8 cellular contexts compared by ENCODE assay signal in the genomic region with DNA sequence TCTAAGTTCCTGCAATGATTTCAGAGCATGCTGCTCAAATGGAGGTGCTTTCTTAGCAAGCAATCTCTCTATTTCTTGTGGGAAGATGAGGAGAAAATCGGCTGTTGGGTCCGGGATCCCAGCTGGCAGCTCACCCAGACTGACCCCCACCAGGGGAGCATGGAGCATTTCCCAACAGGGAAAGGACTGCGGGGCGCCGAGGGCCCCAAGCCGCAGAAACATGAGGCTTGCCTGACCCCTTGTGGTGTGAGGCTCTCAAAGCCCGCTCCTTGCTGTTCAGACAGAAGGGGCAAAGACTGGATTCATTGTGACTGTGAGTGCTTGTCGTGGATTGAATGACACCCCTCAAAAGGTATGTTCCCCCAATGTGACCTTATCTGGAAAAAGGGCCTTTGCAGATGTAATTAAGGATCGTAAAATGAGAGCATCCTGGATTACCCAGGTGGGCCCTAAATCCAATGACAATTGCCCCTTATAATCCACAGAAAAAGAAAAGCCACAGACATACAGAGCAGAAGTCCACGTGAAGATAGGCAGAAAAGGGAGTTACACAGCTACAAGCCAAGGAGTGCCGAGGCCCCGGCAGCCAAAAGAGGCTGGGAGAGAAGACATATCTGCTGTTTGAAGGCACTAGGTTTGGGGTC.
DNase-seq lines count a peak whose midpoint lies in the region; ATAC-seq and TF ChIP-seq lines count a peak whose summit lies in the region.

No MANE protein-coding gene starts in this region.

- peak; percentile 92 for TF ChIP-seq RAD21 in Ishikawa (IDR thresholded peaks at IDR 0.05; ENCODE audit: low read depth)

- TF ChIP-seq EP300 in Ishikawa (IDR thresholded peaks at IDR 0.05; ENCODE audit: borderline replicate concordance), result no peak

- peak; percentile 3 for DNase-seq in NK-92 treated with Interleukin-12 subunit alpha and Interleukin-12 subunit beta, amount 100 ng/mL, for 24 hours (lab: John Stamatoyannopoulos, UW)
- DNase-seq in NK-92 (lab: John Stamatoyannopoulos, UW; ENCODE audit: unreplicated experiment) (no peak), SK-N-DZ (ENCODE audit: low spot score) (peak; percentile 52), head of caudate nucleus (peak; percentile 31 to 78 (median 61)), ureter (ENCODE audit: low spot score) (no peak)
- peak; percentile 31 for DNase-seq in stimulated activated CD8-positive, alpha-beta memory T cell treated with anti-CD3 and anti-CD28 coated beads, Interleukin-4, amount 100 ng/mL, for 48 hours

- intact Hi-C loops in head of caudate nucleus (cut with DNase I), result no loop called here

- no peak for ATAC-seq in HG02981 (IDR thresholded peaks at IDR 0.05; ENCODE audit: unreplicated experiment)

TF ChIP-seq in Ishikawa, 13 proteins besides CTCF, POLR2A, EP300 and RAD21:
- TF ChIP-seq TCF12 (IDR thresholded peaks at IDR 0.05; ENCODE audit: low read depth) (no peak), TEAD4 (IDR thresholded peaks at IDR 0.05) (no peak), YY1 (IDR thresholded peaks at IDR 0.05; ENCODE audit: low read depth) (no peak), EGR1 (IDR thresholded peaks at IDR 0.05) (no peak), CEBPB (IDR thresholded peaks at IDR 0.05) (no peak), ZBTB7A (IDR thresholded peaks at IDR 0.05; ENCODE audit: low read depth) (no peak), MAX (IDR thresholded peaks at IDR 0.05) (no peak)
- TF ChIP-seq, protein P1, sequence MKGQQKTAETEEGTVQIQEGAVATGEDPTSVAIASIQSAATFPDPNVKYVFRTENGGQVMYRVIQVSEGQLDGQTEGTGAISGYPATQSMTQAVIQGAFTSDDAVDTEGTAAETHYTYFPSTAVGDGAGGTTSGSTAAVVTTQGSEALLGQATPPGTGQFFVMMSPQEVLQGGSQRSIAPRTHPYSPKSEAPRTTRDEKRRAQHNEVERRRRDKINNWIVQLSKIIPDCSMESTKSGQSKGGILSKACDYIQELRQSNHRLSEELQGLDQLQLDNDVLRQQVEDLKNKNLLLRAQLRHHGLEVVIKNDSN (IDR thresholded peaks at IDR 0.05), result no peak
- TF ChIP-seq, protein P2, sequence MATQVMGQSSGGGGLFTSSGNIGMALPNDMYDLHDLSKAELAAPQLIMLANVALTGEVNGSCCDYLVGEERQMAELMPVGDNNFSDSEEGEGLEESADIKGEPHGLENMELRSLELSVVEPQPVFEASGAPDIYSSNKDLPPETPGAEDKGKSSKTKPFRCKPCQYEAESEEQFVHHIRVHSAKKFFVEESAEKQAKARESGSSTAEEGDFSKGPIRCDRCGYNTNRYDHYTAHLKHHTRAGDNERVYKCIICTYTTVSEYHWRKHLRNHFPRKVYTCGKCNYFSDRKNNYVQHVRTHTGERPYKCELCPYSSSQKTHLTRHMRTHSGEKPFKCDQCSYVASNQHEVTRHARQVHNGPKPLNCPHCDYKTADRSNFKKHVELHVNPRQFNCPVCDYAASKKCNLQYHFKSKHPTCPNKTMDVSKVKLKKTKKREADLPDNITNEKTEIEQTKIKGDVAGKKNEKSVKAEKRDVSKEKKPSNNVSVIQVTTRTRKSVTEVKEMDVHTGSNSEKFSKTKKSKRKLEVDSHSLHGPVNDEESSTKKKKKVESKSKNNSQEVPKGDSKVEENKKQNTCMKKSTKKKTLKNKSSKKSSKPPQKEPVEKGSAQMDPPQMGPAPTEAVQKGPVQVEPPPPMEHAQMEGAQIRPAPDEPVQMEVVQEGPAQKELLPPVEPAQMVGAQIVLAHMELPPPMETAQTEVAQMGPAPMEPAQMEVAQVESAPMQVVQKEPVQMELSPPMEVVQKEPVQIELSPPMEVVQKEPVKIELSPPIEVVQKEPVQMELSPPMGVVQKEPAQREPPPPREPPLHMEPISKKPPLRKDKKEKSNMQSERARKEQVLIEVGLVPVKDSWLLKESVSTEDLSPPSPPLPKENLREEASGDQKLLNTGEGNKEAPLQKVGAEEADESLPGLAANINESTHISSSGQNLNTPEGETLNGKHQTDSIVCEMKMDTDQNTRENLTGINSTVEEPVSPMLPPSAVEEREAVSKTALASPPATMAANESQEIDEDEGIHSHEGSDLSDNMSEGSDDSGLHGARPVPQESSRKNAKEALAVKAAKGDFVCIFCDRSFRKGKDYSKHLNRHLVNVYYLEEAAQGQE (IDR thresholded peaks at IDR 0.05; ENCODE audit: low read depth), result no peak

Comparison
In these comparisons a context has a peak if more than half of its experiments do, and no peak if none do; other contexts are left out.
1. DNase-seq: peak in NK-92 treated with Interleukin-12 subunit alpha and Interleukin-12 subunit beta, amount 100 ng/mL, for 24 hours (single experiment), SK-N-DZ (single experiment), head of caudate nucleus (42 of 42) and stimulated activated CD8-positive, alpha-beta memory T cell treated with anti-CD3 and anti-CD28 coated beads, Interleukin-4, amount 100 ng/mL, for 48 hours (single experiment); none in NK-92 (single experiment) and ureter (single experiment).